Comparison of ENCODE assay signal across 8 cellular contexts in the genomic region with DNA sequence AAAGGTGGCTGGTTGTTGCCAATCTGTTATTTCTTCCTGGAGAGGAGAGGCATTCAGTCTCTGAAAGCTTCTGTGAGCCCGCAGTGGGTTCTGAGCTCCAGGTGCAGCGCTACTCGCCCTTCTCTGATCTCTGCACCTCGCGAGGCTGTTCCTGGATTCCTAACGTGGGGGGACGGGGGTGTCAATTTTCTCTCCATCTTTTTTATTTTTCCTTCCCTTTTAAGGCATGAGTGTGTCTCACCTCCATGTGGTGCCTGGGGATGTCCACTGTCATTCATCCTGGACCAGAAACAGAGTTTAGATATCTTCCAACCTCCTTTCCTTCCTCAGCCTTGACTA. TPM values are rescaled to one million over a fixed set of nuclear protein-coding genes. Genes with fewer than 3 reads are reported as not detected.
A peak's percentile ranks its signal among the peaks of the same experiment; 100 is the strongest.
DNase-seq lines count a peak whose midpoint lies in the region; ATAC-seq and TF ChIP-seq lines count a peak whose summit lies in the region.

No MANE protein-coding gene starts in this region.

- no peak overlapping the region for H4K8ac ChIP-seq in neuronal stem cell (ENCODE audit: low read depth, low read length)

- no peak overlapping the region for H2BK120ac ChIP-seq in neuronal stem cell (ENCODE audit: low read depth, low read length)

- H3K23ac ChIP-seq in neuronal stem cell (ENCODE audit: low read depth, low read length, poor library complexity): no peak overlapping the region

- CTCF ChIA-PET in PC-3 (lab: Charles Lee): no interaction called here

- H3K9ac ChIP-seq in DND-41 (ENCODE audit: low read depth, low read length) (peak overlapping the region; percentile 51), PC-3 (ENCODE audit: low read length) (peak overlapping the region; percentile 41), neuronal stem cell (ENCODE audit: low read depth, low read length, poor library complexity) (no peak overlapping the region)

- peak overlapping the region; percentile 26 to 75; a peak in 3 of 4 replicates for H3K4me3 ChIP-seq in DND-41 (ENCODE audit: low read depth in 1 of 2, low read length in 2 of 2)
- peak overlapping the region; percentile 65 for H3K4me3 ChIP-seq in PC-3 (ENCODE audit: low read length)
- peak overlapping the region in 3 of 4 donors; percentile 42 to 49 (median 49) for H3K4me3 ChIP-seq in esophagus muscularis mucosa
- peak overlapping the region in 1 of 2 donors; percentile 44 for H3K4me3 ChIP-seq in neuronal stem cell (ENCODE audit: low read length in 2 of 2)

- H2AFZ ChIP-seq in DND-41 (ENCODE audit: low read depth, low read length) (peak overlapping the region; percentile 82), PC-3 (ENCODE audit: low read length) (peak overlapping the region; percentile 95), neuronal stem cell (ENCODE audit: low read length) (no peak overlapping the region)

- no peak overlapping the region for H2BK12ac ChIP-seq in neuronal stem cell (ENCODE audit: low read length)

- POLR2A ChIA-PET in PC-3 (lab: Charles Lee; ENCODE audit: unreplicated experiment): no interaction called here

- H3K27ac ChIP-seq in DND-41 (ENCODE audit: low read length) (0 out of 2 replicates have a peak overlapping the region, but pooled peaks have one; percentile 66), PC-3 (ENCODE audit: low read length) (peak overlapping the region; percentile 51), esophagus muscularis mucosa (replicated peaks in 1 of 4) (peak overlapping the region in 3 of 4 donors; percentile 61 to 76 (median 67)), neuronal stem cell (replicated peaks; ENCODE audit: low read length) (no peak overlapping the region)

- H3K18ac ChIP-seq in neuronal stem cell (ENCODE audit: low read length): no peak overlapping the region

- H3K14ac ChIP-seq in neuronal stem cell (ENCODE audit: low read length): no peak overlapping the region

- H2AK5ac ChIP-seq in neuronal stem cell (ENCODE audit: low read depth, low read length): no peak overlapping the region

- intact Hi-C loops in PC-3 (cut with micrococcal nuclease): no loop called here
- intact Hi-C loops in esophagus muscularis mucosa (cut with DNase I): no loop called here

- H3K9me2 ChIP-seq in PC-3 (replicated peaks; ENCODE audit: low read length): no peaks in the 10 kb centered on the region

- no peaks in the 10 kb centered on the region for H3F3A ChIP-seq in PC-3 (ENCODE audit: low read length, unreplicated experiment)

- H3K4ac ChIP-seq in neuronal stem cell (ENCODE audit: low read length): no peak overlapping the region

- H2BK5ac ChIP-seq in neuronal stem cell (ENCODE audit: low read length): no peak overlapping the region

- no peaks in the 10 kb centered on the region for H3K79me1 ChIP-seq in neuronal stem cell (ENCODE audit: low read depth, low read length)

- H3K36me3 ChIP-seq in DND-41 (ENCODE audit: insufficient read depth, low read length): no peaks in the 10 kb centered on the region
- no peaks in the 10 kb centered on the region for H3K36me3 ChIP-seq in PC-3 (ENCODE audit: low read depth, low read length)
- no peaks in the 10 kb centered on the region for H3K36me3 ChIP-seq in esophagus muscularis mucosa
- no peaks in the 10 kb centered on the region for H3K36me3 ChIP-seq in neuronal stem cell (replicated peaks in 1 of 2; ENCODE audit: control insufficient read depth in 2 of 2, insufficient read depth in 2 of 2, low read length in 2 of 2)

- H3K4me1 ChIP-seq in DND-41 (ENCODE audit: insufficient read depth, low read length) (peaks cover 20% of the 10 kb centered on the region), PC-3 (ENCODE audit: insufficient read depth, low read length) (peaks cover 12% of the 10 kb centered on the region; the same call in 1 of the 2 replicates), esophagus muscularis mucosa (no peaks in the 10 kb centered on the region), neuronal stem cell (ENCODE audit: control insufficient read depth in 2 of 2, insufficient read depth in 1 of 2, low read depth in 1 of 2, low read length in 2 of 2) (peaks cover 0 to 2% of the 10 kb centered on the region in 2 donors)

- H2BK15ac ChIP-seq in neuronal stem cell (ENCODE audit: low read length): no peak overlapping the region

- TF ChIP-seq EP300 in esophagus muscularis mucosa (IDR thresholded peaks at IDR 0.05): no peak

- H4K91ac ChIP-seq in neuronal stem cell (ENCODE audit: low read depth, low read length, poor library complexity): no peak overlapping the region

- no TSS peak for BruUV-seq in PC-3 (replicated peaks; lab: Mats Ljungman, UMichigan)

- no peaks in the 10 kb centered on the region for H3K27me3 ChIP-seq in DND-41 (ENCODE audit: insufficient read depth, low read length, poor library complexity)
- no peaks in the 10 kb centered on the region for H3K27me3 ChIP-seq in PC-3 (ENCODE audit: low read length)
- H3K27me3 ChIP-seq in esophagus muscularis mucosa: no peaks in the 10 kb centered on the region
- no peaks in the 10 kb centered on the region for H3K27me3 ChIP-seq in neuronal stem cell (ENCODE audit: control insufficient read depth in 3 of 3, insufficient read depth in 3 of 3, low read depth in 1 of 3, low read length in 3 of 3)

- H3K4me2 ChIP-seq in DND-41 (ENCODE audit: insufficient read depth, low read length) (peak overlapping the region; percentile 75), PC-3 (ENCODE audit: low read length) (peak overlapping the region; percentile 85), neuronal stem cell (ENCODE audit: insufficient read depth, low read length, poor library complexity, severe bottlenecking) (peak overlapping the region; percentile 74)

- WGBS in esophagus muscularis mucosa: 26% methylated on average over 7 of the region's 7 CpGs
- no CpG with 5 or more reads among the region's 7 CpGs for WGBS in neuronal stem cell (ENCODE audit: extremely low coverage in 2 of 2, insufficient read length in 2 of 2, insufficient replicate concordance in 1 of 2), 2 donors

- no peaks in the 10 kb centered on the region for H3K79me2 ChIP-seq in DND-41 (ENCODE audit: insufficient read depth, low read length)
- no peaks in the 10 kb centered on the region for H3K79me2 ChIP-seq in PC-3 (ENCODE audit: low read length)

- TF ChIP-seq CTCF in DND-41 (IDR thresholded peaks at IDR 0.05; ENCODE audit: borderline replicate concordance, extremely low read depth, low read length, poor library complexity, severe bottlenecking) (no peak), PC-3 (conservative IDR thresholded peaks at IDR 0.05; ENCODE audit: low read depth, low read length) (no peak), esophagus muscularis mucosa (IDR thresholded peaks at IDR 0.05) (no peak)

- ATAC-seq in DND-41 (ENCODE audit: insufficient read depth, low read depth) (no peak), PC-3 (peak; percentile 35), GM21367 (IDR thresholded peaks at IDR 0.05; ENCODE audit: unreplicated experiment) (no peak), GM19463 (IDR thresholded peaks at IDR 0.05; ENCODE audit: unreplicated experiment) (no peak)

- no peak for TF ChIP-seq POLR2A in esophagus muscularis mucosa (IDR thresholded peaks at IDR 0.05; ENCODE audit: low read depth)

- H4K20me1 ChIP-seq in DND-41 (ENCODE audit: insufficient read depth, low read length): no peaks in the 10 kb centered on the region
- H4K20me1 ChIP-seq in PC-3 (ENCODE audit: low read length): no peaks in the 10 kb centered on the region

- no peak for DNase-seq in DND-41
- DNase-seq in PC-3: no peak
- DNase-seq in esophagus muscularis mucosa (ENCODE audit: extremely low spot score): no peak
- DNase-seq in neuronal stem cell (ENCODE audit: low spot score): no peak
- DNase-seq in HT-29 (ENCODE audit: low spot score): no peak
- no peak for DNase-seq in stimulated activated CD4-positive, alpha-beta T cell treated with anti-CD3 and anti-CD28 coated beads, Interleukin-4, amount 100 ng/mL, for 24 hours

- peaks cover 17% of the 10 kb centered on the region for H3K9me3 ChIP-seq in DND-41 (ENCODE audit: insufficient read depth, low read length, severe bottlenecking)
- no peaks in the 10 kb centered on the region for H3K9me3 ChIP-seq in PC-3 (ENCODE audit: low read length)
- H3K9me3 ChIP-seq in esophagus muscularis mucosa: peaks cover 0 to 96% (median 58%) of the 10 kb centered on the region in 4 donors
- peaks cover 0 to 10% of the 10 kb centered on the region in 2 donors for H3K9me3 ChIP-seq in neuronal stem cell (replicated peaks in 1 of 2; ENCODE audit: control insufficient read depth in 2 of 2, insufficient read depth in 1 of 2, low read depth in 1 of 2, low read length in 2 of 2)

RNA-seq across cellular contexts. Expression of a gene that starts 0.6 kb away (rescaled TPM):
- total RNA-seq in PC-3 (2014; rRNA removed) (0.69 and 0.73 TPM in 2 replicates), esophagus muscularis mucosa (1 to 10 TPM in 2 of 4 donors, under 1 TPM in 2; 0.50 to 2.1 (median 0.98) TPM)
- polyA plus RNA-seq in neuronal stem cell (2013, experiment 1 of 2): 0.71 TPM
- polyA plus RNA-seq in neuronal stem cell (2013, experiment 2 of 2): 0.61 TPM
- total RNA-seq in HT-29 (2014; rRNA removed; shearing (Covaris generic)): 0.31 and 0.94 TPM in 2 replicates

RNA-seq across cellular contexts. Expression of a gene that starts 44.5 kb away (rescaled TPM):
- total RNA-seq in PC-3 (2014; rRNA removed) (0.92 and 1.0 TPM in 2 replicates), esophagus muscularis mucosa (1 to 10 TPM; 4.1 to 5.6 (median 4.5) TPM)
- 2.3 TPM for polyA plus RNA-seq in neuronal stem cell (2013, experiment 1 of 2)
- 2.7 TPM for polyA plus RNA-seq in neuronal stem cell (2013, experiment 2 of 2)
- 1.0 and 2.7 TPM in 2 replicates for total RNA-seq in HT-29 (2014; rRNA removed; shearing (Covaris generic))

RNA-seq across cellular contexts. Expression of a gene that starts 48.0 kb away (rescaled TPM):
- 4.9 and 8.7 TPM in 2 replicates for total RNA-seq in PC-3 (2014; rRNA removed)
- total RNA-seq in esophagus muscularis mucosa: 10 to 100 TPM; 10.9 to 13.3 (median 12.4) TPM
- polyA plus RNA-seq in neuronal stem cell (2013, experiment 1 of 2): 14.9 TPM
- polyA plus RNA-seq in neuronal stem cell (2013, experiment 2 of 2): 15.3 TPM
- total RNA-seq in HT-29 (2014; rRNA removed; shearing (Covaris generic)): 8.1 and 10.7 TPM in 2 replicates
